ENCODE assay signal across 31 cellular contexts in genomic region chr4:148822572-148823418, GRCh38.
"Had no signal": no experiment of that assay in that cellular context is flagged by ENCODE, and none has a peak within 500 bp of the region (broad histone marks: within the 10 kb centered on the region; RNA-seq: fewer than 3 reads in every experiment).

No MANE protein-coding gene starts in this region.

- H3K27ac ChIP-seq: PC-9, RWPE1, WERI-Rb-1 had no signal

- H3K27ac Mint-ChIP-seq: activated CD4-positive, alpha-beta memory T cell treated with anti-CD3 and anti-CD28 coated beads, Interleukin-2, amount 10 ng/mL, durations not matched to agents 7 days and 5 days; activated CD8-positive, alpha-beta memory T cell treated with anti-CD3 and anti-CD28 coated beads, Interleukin-2, amount 10 ng/mL, durations not matched to agents 7 days and 5 days; activated naive CD8-positive, alpha-beta T cell treated with anti-CD3 and anti-CD28 coated beads for 36 hours had no signal

- DNase-seq: activated CD4-positive, alpha-beta memory T cell treated with anti-CD3 and anti-CD28 coated beads, Interleukin-2, amount 10 ng/mL, durations not matched to agents 7 days and 5 days; activated CD4-positive, alpha-beta T cell treated with anti-CD3 and anti-CD28 coated beads for 1 hour; activated CD4-positive, alpha-beta T cell treated with anti-CD3 and anti-CD28 coated beads for 48 hours; activated CD4-positive, CD25-positive, alpha-beta regulatory T cell; activated CD8-positive, alpha-beta memory T cell treated with anti-CD3 and anti-CD28 coated beads for 24 hours; activated CD8-positive, alpha-beta memory T cell treated with anti-CD3 and anti-CD28 coated beads, Interleukin-2, amount 10 ng/mL, durations not matched to agents 7 days and 5 days; activated CD8-positive, alpha-beta memory T cell treated with anti-CD3 and anti-CD28 coated beads, Interleukin-2, amount 50 U/mL, for 48 hours; activated effector memory CD4-positive, alpha-beta T cell treated with Interleukin-2 at 50 U/mL for 16 hours; activated naive CD4-positive, alpha-beta T cell; activated naive CD4-positive, alpha-beta T cell treated with anti-CD3 and anti-CD28 coated beads, Interleukin-2, amount 50 U/mL, for 16 hours; activated naive CD8-positive, alpha-beta T cell treated with anti-CD3 and anti-CD28 coated beads for 36 hours; activated T-cell treated with anti-CD3 and anti-CD28 coated beads, Interleukin-2, amount 50 U/mL, for 48 hours; amniotic stem cell; aorta; Kasumi-1; KG1; MG63; NCI-H1092; NCI-H1436 treated with DMSO at 0.1 percent for 48 hours; NCI-H1694 treated with DMSO at 0.1 percent for 48 hours; NCI-H2029; NCI-H345; NCI-H524 treated with DMSO at 0.1 percent for 48 hours; PC-9; SW 1271; T-helper 1 cell; T-helper 2 cell; T-helper 9 cell; WERI-Rb-1 had no signal

- H3K36me3 Mint-ChIP-seq: activated naive CD8-positive, alpha-beta T cell treated with anti-CD3 and anti-CD28 coated beads for 36 hours had no signal

- ATAC-seq: activated CD8-positive, alpha-beta memory T cell treated with anti-CD3 and anti-CD28 coated beads, Interleukin-2, amount 10 ng/mL, durations not matched to agents 7 days and 5 days; Right ventricle myocardium inferior had no signal

- H3K9me3 Mint-ChIP-seq: activated CD4-positive, alpha-beta memory T cell treated with anti-CD3 and anti-CD28 coated beads, Interleukin-2, amount 10 ng/mL, durations not matched to agents 7 days and 5 days; activated naive CD8-positive, alpha-beta T cell treated with anti-CD3 and anti-CD28 coated beads for 36 hours had no signal

- H3K27me3 Mint-ChIP-seq: activated CD4-positive, alpha-beta memory T cell treated with anti-CD3 and anti-CD28 coated beads, Interleukin-2, amount 10 ng/mL, durations not matched to agents 7 days and 5 days; activated CD8-positive, alpha-beta memory T cell treated with anti-CD3 and anti-CD28 coated beads, Interleukin-2, amount 10 ng/mL, durations not matched to agents 7 days and 5 days; activated naive CD8-positive, alpha-beta T cell treated with anti-CD3 and anti-CD28 coated beads for 36 hours had no signal

- H3K27me3 ChIP-seq: MG63 had no signal

- H3K4me1 Mint-ChIP-seq: activated CD4-positive, alpha-beta memory T cell treated with anti-CD3 and anti-CD28 coated beads, Interleukin-2, amount 10 ng/mL, durations not matched to agents 7 days and 5 days; activated CD8-positive, alpha-beta memory T cell treated with anti-CD3 and anti-CD28 coated beads, Interleukin-2, amount 10 ng/mL, durations not matched to agents 7 days and 5 days; activated naive CD8-positive, alpha-beta T cell treated with anti-CD3 and anti-CD28 coated beads for 36 hours had no signal

- H3K36me3 ChIP-seq: MG63, WERI-Rb-1 had no signal

- H3K4me3 ChIP-seq: MG63, PC-9 had no signal

- H3K4me3 Mint-ChIP-seq: activated CD4-positive, alpha-beta memory T cell treated with anti-CD3 and anti-CD28 coated beads, Interleukin-2, amount 10 ng/mL, durations not matched to agents 7 days and 5 days; activated CD8-positive, alpha-beta memory T cell treated with anti-CD3 and anti-CD28 coated beads, Interleukin-2, amount 10 ng/mL, durations not matched to agents 7 days and 5 days; activated naive CD8-positive, alpha-beta T cell treated with anti-CD3 and anti-CD28 coated beads for 36 hours had no signal

- H3K9me3 ChIP-seq: MG63 had no signal
